ENCODE assay signal across 16 cellular contexts in genomic region chr19:55473613-55474012, GRCh38. TPM values are rescaled to one million over a fixed set of nuclear protein-coding genes. Genes with fewer than 3 reads are reported as not detected.
DNase-seq lines count a peak whose midpoint lies in the region; ATAC-seq and TF ChIP-seq lines count a peak whose summit lies in the region.
"Had no signal": no experiment of that assay in that cellular context is flagged by ENCODE, and none has a peak within 500 bp of the region (broad histone marks: within the 10 kb centered on the region; RNA-seq: fewer than 3 reads in every experiment).

No MANE protein-coding gene starts in this region.

- no peaks in the 10 kb centered on the region for H3K9me3 Mint-ChIP-seq in stimulated activated memory B cell treated with anti-CD40 and anti-IgM and Interleukin-4, amounts not matched to agents 10 μg/mL and 1 μg/mL and 100 μg/mL, for 72 hours

- peaks cover 26% of the 10 kb centered on the region for H3K4me1 Mint-ChIP-seq in stimulated activated memory B cell treated with anti-CD40 and anti-IgM and Interleukin-4, amounts not matched to agents 10 μg/mL and 1 μg/mL and 100 μg/mL, for 72 hours

- H3K27ac Mint-ChIP-seq in stimulated activated memory B cell treated with anti-CD40 and anti-IgM and Interleukin-4, amounts not matched to agents 10 μg/mL and 1 μg/mL and 100 μg/mL, for 72 hours = no peak overlapping the region

- no peak for TF ChIP-seq CTCF in BE2C (IDR thresholded peaks at IDR 0.05; ENCODE audit: low read depth, low read length)

- H3K36me3 Mint-ChIP-seq in stimulated activated memory B cell treated with anti-CD40 and anti-IgM and Interleukin-4, amounts not matched to agents 10 μg/mL and 1 μg/mL and 100 μg/mL, for 72 hours = peaks cover 9% of the 10 kb centered on the region

- DNase-seq in BE2C (peak; percentile 18), NCI-H146 (lab: John Stamatoyannopoulos, UW) (peak; percentile 94), islet precursor cell (peak; percentile 73)
- DNase-seq in stimulated activated CD4-positive, alpha-beta T cell treated with anti-CD3 and anti-CD28 coated beads, Interleukin-4, amount 100 ng/mL, for 4 hours = no peak
- DNase-seq: activated effector memory CD4-positive, alpha-beta T cell treated with anti-CD3 and anti-CD28 coated beads, Interleukin-2, amount 50 U/mL, for 16 hours; caudate nucleus; DMS79; erythroblast; Karpas-422; NCI-H2081 treated with DMSO at 0.1 percent for 48 hours; sigmoid colon; T-helper 1 cell; upper lobe of right lung had no signal

- H3K4me3 ChIP-seq in BE2C (ENCODE audit: low read depth, low read length) = no peak overlapping the region
- H3K4me3 ChIP-seq: mucosa of descending colon, sigmoid colon, upper lobe of right lung had no signal

- H3K9me3 ChIP-seq in BE2C = no peaks in the 10 kb centered on the region; the same call in 1 of the 2 replicates
- H3K9me3 ChIP-seq: mucosa of descending colon, sigmoid colon, upper lobe of right lung had no signal

- ATAC-seq in stimulated activated memory B cell treated with anti-CD40 and anti-IgM and Interleukin-4, amounts not matched to agents 10 μg/mL and 1 μg/mL and 100 μg/mL, for 72 hours = no peak
- ATAC-seq in HG03196 (IDR thresholded peaks at IDR 0.05; ENCODE audit: unreplicated experiment) = no peak
- ATAC-seq: mucosa of descending colon, upper lobe of right lung had no signal

- no peaks in the 10 kb centered on the region for H3K36me3 ChIP-seq in BE2C
- H3K36me3 ChIP-seq: sigmoid colon, upper lobe of right lung had no signal

- no peaks in the 10 kb centered on the region for H3K27me3 ChIP-seq in BE2C
- H3K27me3 ChIP-seq: sigmoid colon, upper lobe of right lung had no signal

- H3K4me1 ChIP-seq in BE2C = peaks cover 5% of the 10 kb centered on the region; the same call in 1 of the 2 replicates

- no peak overlapping the region for H3K4me3 Mint-ChIP-seq in stimulated activated memory B cell treated with anti-CD40 and anti-IgM and Interleukin-4, amounts not matched to agents 10 μg/mL and 1 μg/mL and 100 μg/mL, for 72 hours

- no peaks in the 10 kb centered on the region for H3K27me3 Mint-ChIP-seq in stimulated activated memory B cell treated with anti-CD40 and anti-IgM and Interleukin-4, amounts not matched to agents 10 μg/mL and 1 μg/mL and 100 μg/mL, for 72 hours

RNA-seq across cellular contexts. Expression of gene ZNF628, which starts 2.8 kb away (rescaled TPM):
- polyA plus RNA-seq in BE2C (2012; ENCODE audit: insufficient read depth, insufficient read length, low read depth) = 18.3 TPM

RNA-seq across cellular contexts. Expression of gene C19orf85, which starts 9.1 kb away (rescaled TPM):
- polyA plus RNA-seq in BE2C (2012; ENCODE audit: insufficient read depth, insufficient read length, low read depth) = not detected

RNA-seq across cellular contexts. Expression of gene NAT14, which starts 11.4 kb away (rescaled TPM):
- polyA plus RNA-seq in BE2C (2012; ENCODE audit: insufficient read depth, insufficient read length, low read depth) = 169 TPM

RNA-seq across cellular contexts. Expression of gene ISOC2, which starts 12.2 kb away (rescaled TPM):
- polyA plus RNA-seq in BE2C (2012; ENCODE audit: insufficient read depth, insufficient read length, low read depth) = 60.2 TPM

RNA-seq across cellular contexts. Expression of gene SSC5D, which starts 14.6 kb away (rescaled TPM):
- polyA plus RNA-seq in BE2C (2012; ENCODE audit: insufficient read depth, insufficient read length, low read depth) = 0.37 TPM

Comparison
In these comparisons a context has a peak if more than half of its experiments do, and no peak if none do; other contexts are left out.
1. DNase-seq: peak in BE2C (single experiment), NCI-H146 (single experiment) and islet precursor cell (single experiment); none in stimulated activated CD4-positive, alpha-beta T cell treated with anti-CD3 and anti-CD28 coated beads, Interleukin-4, amount 100 ng/mL, for 4 hours (0 of 2).